Comparison of ENCODE assay signal across 23 cellular contexts in genomic region chr15:52278636-52279367, GRCh38.
"Had no signal": no experiment of that assay in that cellular context is flagged by ENCODE, and none has a peak within 500 bp of the region (broad histone marks: within the 10 kb centered on the region; RNA-seq: fewer than 3 reads in every experiment).

No MANE protein-coding gene starts in this region.

- DNase-seq: activated CD4-positive, alpha-beta T cell treated with anti-CD3 and anti-CD28 coated beads for 36 hours; activated CD4-positive, CD25-positive, alpha-beta regulatory T cell; activated CD8-positive, alpha-beta T cell treated with anti-CD3 and anti-CD28 coated beads, Interleukin-2, amount 10 ng/mL, durations not matched to agents 7 days and 5 days; activated effector memory CD4-positive, alpha-beta T cell treated with Interleukin-2 at 50 U/mL for 16 hours; activated naive CD4-positive, alpha-beta T cell treated with Interleukin-2 at 50 U/mL for 16 hours; aorta; body of pancreas; dermis blood vessel endothelial cell; effector CD8-positive, alpha-beta T cell; foreskin fibroblast; heart left ventricle; hypothalamus; immature natural killer cell; midbrain; naive thymus-derived CD4-positive, alpha-beta T cell; nucleus accumbens; psoas muscle; spleen; stimulated activated naive CD4-positive, alpha-beta T cell; testis; transverse colon had no signal

- H3K9me3 Mint-ChIP-seq: immature natural killer cell; memory B cell; naive thymus-derived CD4-positive, alpha-beta T cell had no signal

- ATAC-seq: activated CD4-positive, alpha-beta T cell treated with anti-CD3 and anti-CD28 coated beads for 36 hours; activated CD8-positive, alpha-beta T cell treated with anti-CD3 and anti-CD28 coated beads, Interleukin-2, amount 10 ng/mL, durations not matched to agents 7 days and 5 days; body of pancreas; heart left ventricle; naive thymus-derived CD4-positive, alpha-beta T cell; psoas muscle had no signal

- H3K27ac Mint-ChIP-seq: activated CD4-positive, alpha-beta T cell treated with anti-CD3 and anti-CD28 coated beads for 36 hours; activated CD8-positive, alpha-beta T cell treated with anti-CD3 and anti-CD28 coated beads, Interleukin-2, amount 10 ng/mL, durations not matched to agents 7 days and 5 days; activated naive CD8-positive, alpha-beta T cell; immature natural killer cell; memory B cell; naive thymus-derived CD4-positive, alpha-beta T cell had no signal

- H3K27me3 Mint-ChIP-seq: activated CD4-positive, alpha-beta T cell treated with anti-CD3 and anti-CD28 coated beads for 36 hours; memory B cell had no signal

- H3K4me3 ChIP-seq: body of pancreas, heart left ventricle, psoas muscle, spleen, testis, transverse colon had no signal

- H3K36me3 Mint-ChIP-seq: activated naive CD8-positive, alpha-beta T cell; memory B cell; naive thymus-derived CD4-positive, alpha-beta T cell had no signal

- H3K4me1 Mint-ChIP-seq: activated CD4-positive, alpha-beta T cell treated with anti-CD3 and anti-CD28 coated beads for 36 hours; immature natural killer cell; memory B cell; naive thymus-derived CD4-positive, alpha-beta T cell had no signal

- H3K4me3 Mint-ChIP-seq: activated CD4-positive, alpha-beta T cell treated with anti-CD3 and anti-CD28 coated beads for 36 hours; activated CD8-positive, alpha-beta T cell treated with anti-CD3 and anti-CD28 coated beads, Interleukin-2, amount 10 ng/mL, durations not matched to agents 7 days and 5 days; activated naive CD8-positive, alpha-beta T cell; immature natural killer cell; memory B cell; naive thymus-derived CD4-positive, alpha-beta T cell had no signal
